ENCODE assay signal across 1 cellular context in genomic region chr11:133738624-133739023, GRCh38.
TF ChIP-seq lines count a peak whose summit lies in the region.

No MANE protein-coding gene starts in this region.

TF ChIP-seq in H1, 55 proteins besides CTCF, POLR2A, EP300 and RAD21:
- TF ChIP-seq ASH2L (IDR thresholded peaks at IDR 0.05; ENCODE audit: low read length) (no peak), FOSL1 (IDR thresholded peaks at IDR 0.05; ENCODE audit: insufficient read depth, low read depth, low read length) (no peak), POU5F1 (IDR thresholded peaks at IDR 0.05; ENCODE audit: low read depth, low read length) (no peak), NANOG (IDR thresholded peaks at IDR 0.05; ENCODE audit: insufficient read depth, low read depth, low read length, poor library complexity, severe bottlenecking) (no peak)
